ENCODE assay signal across 1 cellular context in the genomic region with DNA sequence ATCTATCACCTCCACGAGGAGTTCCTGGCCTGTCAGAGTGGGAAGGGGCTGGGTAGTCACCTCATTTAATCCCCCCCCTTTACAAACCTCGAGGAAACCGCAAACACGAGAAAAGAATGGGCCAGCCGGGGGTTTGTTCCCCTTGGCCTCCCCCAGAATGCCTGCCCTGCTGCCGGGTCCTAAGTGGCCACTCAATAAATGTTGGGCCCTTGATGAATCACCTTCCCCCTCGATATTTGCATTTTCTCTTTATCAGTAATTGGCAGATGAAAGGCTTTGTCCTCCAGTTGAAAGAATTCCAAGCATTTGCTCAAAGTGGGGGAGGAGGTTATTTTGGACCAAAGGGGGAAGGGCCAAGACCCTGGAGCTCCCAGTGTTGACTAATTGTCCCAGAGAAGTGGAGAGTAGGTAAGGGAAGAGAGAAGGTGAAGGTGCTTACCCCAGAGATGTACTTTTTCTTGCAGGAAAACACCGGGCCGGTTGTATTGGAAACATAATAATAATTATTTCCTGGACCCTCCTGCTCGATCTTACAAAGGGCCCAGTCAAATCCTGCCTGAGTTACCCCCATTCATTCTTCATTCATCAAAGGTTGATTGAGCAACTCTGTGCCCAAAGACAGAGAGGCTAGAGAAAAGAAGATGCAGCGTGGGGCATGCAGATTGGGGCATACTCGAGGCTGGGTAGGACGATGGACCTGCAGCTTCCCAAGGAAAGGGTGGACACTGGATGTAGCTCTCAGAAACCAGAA.
TF ChIP-seq lines count a peak whose summit lies in the region.

No MANE protein-coding gene starts in this region.

TF ChIP-seq in HEK293, 187 proteins besides CTCF, POLR2A, EP300 and RAD21 (continued from another document):
- TF ChIP-seq, protein P1, sequence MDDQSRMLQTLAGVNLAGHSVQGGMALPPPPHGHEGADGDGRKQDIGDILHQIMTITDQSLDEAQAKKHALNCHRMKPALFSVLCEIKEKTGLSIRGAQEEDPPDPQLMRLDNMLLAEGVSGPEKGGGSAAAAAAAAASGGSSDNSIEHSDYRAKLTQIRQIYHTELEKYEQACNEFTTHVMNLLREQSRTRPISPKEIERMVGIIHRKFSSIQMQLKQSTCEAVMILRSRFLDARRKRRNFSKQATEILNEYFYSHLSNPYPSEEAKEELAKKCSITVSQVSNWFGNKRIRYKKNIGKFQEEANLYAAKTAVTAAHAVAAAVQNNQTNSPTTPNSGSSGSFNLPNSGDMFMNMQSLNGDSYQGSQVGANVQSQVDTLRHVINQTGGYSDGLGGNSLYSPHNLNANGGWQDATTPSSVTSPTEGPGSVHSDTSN (CRISPR knock-in tag; IDR thresholded peaks at IDR 0.05): no peak
- TF ChIP-seq, protein P2, sequence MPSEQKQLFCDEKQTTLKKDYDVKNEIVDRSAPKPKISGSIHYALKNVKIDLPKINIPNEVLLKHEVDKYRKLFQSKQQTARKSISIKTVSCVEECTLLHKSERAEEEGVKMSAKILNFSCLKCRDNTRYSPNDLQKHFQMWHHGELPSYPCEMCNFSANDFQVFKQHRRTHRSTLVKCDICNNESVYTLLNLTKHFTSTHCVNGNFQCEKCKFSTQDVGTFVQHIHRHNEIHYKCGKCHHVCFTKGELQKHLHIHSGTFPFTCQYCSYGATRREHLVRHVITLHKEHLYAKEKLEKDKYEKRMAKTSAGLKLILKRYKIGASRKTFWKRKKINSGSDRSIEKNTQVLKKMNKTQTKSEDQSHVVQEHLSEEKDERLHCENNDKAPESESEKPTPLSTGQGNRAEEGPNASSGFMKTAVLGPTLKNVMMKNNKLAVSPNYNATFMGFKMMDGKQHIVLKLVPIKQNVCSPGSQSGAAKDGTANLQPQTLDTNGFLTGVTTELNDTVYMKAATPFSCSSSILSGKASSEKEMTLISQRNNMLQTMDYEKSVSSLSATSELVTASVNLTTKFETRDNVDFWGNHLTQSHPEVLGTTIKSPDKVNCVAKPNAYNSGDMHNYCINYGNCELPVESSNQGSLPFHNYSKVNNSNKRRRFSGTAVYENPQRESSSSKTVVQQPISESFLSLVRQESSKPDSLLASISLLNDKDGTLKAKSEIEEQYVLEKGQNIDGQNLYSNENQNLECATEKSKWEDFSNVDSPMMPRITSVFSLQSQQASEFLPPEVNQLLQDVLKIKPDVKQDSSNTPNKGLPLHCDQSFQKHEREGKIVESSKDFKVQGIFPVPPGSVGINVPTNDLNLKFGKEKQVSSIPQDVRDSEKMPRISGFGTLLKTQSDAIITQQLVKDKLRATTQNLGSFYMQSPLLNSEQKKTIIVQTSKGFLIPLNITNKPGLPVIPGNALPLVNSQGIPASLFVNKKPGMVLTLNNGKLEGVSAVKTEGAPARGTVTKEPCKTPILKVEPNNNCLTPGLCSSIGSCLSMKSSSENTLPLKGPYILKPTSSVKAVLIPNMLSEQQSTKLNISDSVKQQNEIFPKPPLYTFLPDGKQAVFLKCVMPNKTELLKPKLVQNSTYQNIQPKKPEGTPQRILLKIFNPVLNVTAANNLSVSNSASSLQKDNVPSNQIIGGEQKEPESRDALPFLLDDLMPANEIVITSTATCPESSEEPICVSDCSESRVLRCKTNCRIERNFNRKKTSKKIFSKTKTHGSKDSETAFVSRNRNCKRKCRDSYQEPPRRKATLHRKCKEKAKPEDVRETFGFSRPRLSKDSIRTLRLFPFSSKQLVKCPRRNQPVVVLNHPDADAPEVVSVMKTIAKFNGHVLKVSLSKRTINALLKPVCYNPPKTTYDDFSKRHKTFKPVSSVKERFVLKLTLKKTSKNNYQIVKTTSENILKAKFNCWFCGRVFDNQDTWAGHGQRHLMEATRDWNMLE (tag by site-specific recombination; conservative IDR thresholded peaks at IDR 0.05; ENCODE audit: low read depth): no peak
- TF ChIP-seq, protein P3, sequence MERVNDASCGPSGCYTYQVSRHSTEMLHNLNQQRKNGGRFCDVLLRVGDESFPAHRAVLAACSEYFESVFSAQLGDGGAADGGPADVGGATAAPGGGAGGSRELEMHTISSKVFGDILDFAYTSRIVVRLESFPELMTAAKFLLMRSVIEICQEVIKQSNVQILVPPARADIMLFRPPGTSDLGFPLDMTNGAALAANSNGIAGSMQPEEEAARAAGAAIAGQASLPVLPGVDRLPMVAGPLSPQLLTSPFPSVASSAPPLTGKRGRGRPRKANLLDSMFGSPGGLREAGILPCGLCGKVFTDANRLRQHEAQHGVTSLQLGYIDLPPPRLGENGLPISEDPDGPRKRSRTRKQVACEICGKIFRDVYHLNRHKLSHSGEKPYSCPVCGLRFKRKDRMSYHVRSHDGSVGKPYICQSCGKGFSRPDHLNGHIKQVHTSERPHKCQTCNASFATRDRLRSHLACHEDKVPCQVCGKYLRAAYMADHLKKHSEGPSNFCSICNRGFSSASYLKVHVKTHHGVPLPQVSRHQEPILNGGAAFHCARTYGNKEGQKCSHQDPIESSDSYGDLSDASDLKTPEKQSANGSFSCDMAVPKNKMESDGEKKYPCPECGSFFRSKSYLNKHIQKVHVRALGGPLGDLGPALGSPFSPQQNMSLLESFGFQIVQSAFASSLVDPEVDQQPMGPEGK (tag by site-specific recombination; IDR thresholded peaks at IDR 0.05): peak; percentile 28; the same call in 1 of the 2 replicates
- peak; percentile 23; the same call in 1 of the 2 replicates for TF ChIP-seq ZFHX2 (tag by site-specific recombination; conservative IDR thresholded peaks at IDR 0.05)
- no peak for TF ChIP-seq ZNF830 (tag by site-specific recombination; IDR thresholded peaks at IDR 0.05; ENCODE audit: low read depth)
